In genomic region chr9:81737871-81738507, GRCh38 we compare ENCODE assay signal across 10 cellular contexts. TPM values are rescaled to one million over a fixed set of nuclear protein-coding genes. Genes with fewer than 3 reads are reported as not detected.
DNase-seq lines count a peak whose midpoint lies in the region; ATAC-seq and TF ChIP-seq lines count a peak whose summit lies in the region.
"Had no signal": no experiment of that assay in that cellular context is flagged by ENCODE, and none has a peak within 500 bp of the region (broad histone marks: within the 10 kb centered on the region; RNA-seq: fewer than 3 reads in every experiment).

No MANE protein-coding gene starts in this region.

- in situ Hi-C loops in GM13976 (cut with MboI; ENCODE audit: low sequenced_read_pairs, unreplicated experiment) = no loop called here

- peak overlapping the region; percentile 77 for H3K27ac Mint-ChIP-seq in dendritic cell treated with granulocyte-macrophage colony-stimulating factor and Interleukin-4, amounts not matched to agents 40 ng/mL and 50 ng/mL, for 4 days

- no peaks in the 10 kb centered on the region for H3K4me1 ChIP-seq in prostate gland (replicated peaks)

- 57% methylated on average over 6 of the region's 6 CpGs for WGBS in prostate gland

- TF ChIP-seq CTCF in prostate gland (IDR thresholded peaks at IDR 0.05) = no peak
- TF ChIP-seq CTCF in GM13976 (IDR thresholded peaks at IDR 0.05; ENCODE audit: borderline replicate concordance, control extremely low read depth, extremely low read depth, insufficient read depth, missing control alignments) = no peak

- ATAC-seq in GM18511 (IDR thresholded peaks at IDR 0.05; ENCODE audit: unreplicated experiment) (peak; percentile 71), GM18907 (IDR thresholded peaks at IDR 0.05; ENCODE audit: unreplicated experiment) (no peak)

- H3K4me3 Mint-ChIP-seq in dendritic cell treated with granulocyte-macrophage colony-stimulating factor and Interleukin-4, amounts not matched to agents 40 ng/mL and 50 ng/mL, for 4 days = no peak overlapping the region

- H3K27me3 Mint-ChIP-seq in dendritic cell treated with granulocyte-macrophage colony-stimulating factor and Interleukin-4, amounts not matched to agents 40 ng/mL and 50 ng/mL, for 4 days = no peaks in the 10 kb centered on the region

- peaks cover 9% of the 10 kb centered on the region for H3K9me3 Mint-ChIP-seq in dendritic cell treated with granulocyte-macrophage colony-stimulating factor and Interleukin-4, amounts not matched to agents 40 ng/mL and 50 ng/mL, for 4 days

- peak; percentile 59 to 74 for DNase-seq in Kasumi-1 (lab: John Stamatoyannopoulos, UW)
- DNase-seq in prostate gland (ENCODE audit: low spot score) = peak; percentile 31
- no peak for DNase-seq in NCI-H146 treated with DMSO at 0.1 percent for 48 hours (lab: John Stamatoyannopoulos, UW; ENCODE audit: unreplicated experiment)
- no peak for DNase-seq in retina
- no peak for DNase-seq in GM13976 (ENCODE audit: low spot score)

- peaks cover 23% of the 10 kb centered on the region for H3K4me1 Mint-ChIP-seq in dendritic cell treated with granulocyte-macrophage colony-stimulating factor and Interleukin-4, amounts not matched to agents 40 ng/mL and 50 ng/mL, for 4 days (ENCODE audit: low read depth)

- no peaks in the 10 kb centered on the region for H3K9me3 ChIP-seq in prostate gland

- intact Hi-C loops in dendritic cell treated with granulocyte-macrophage colony-stimulating factor and Interleukin-4, amounts not matched to agents 40 ng/mL and 50 ng/mL, for 4 days (cut with micrococcal nuclease) = loop anchor here (1.0 kb wide), 1 partner anchor 48 kb away; no protein-coding TSS in a partner anchor
- intact Hi-C loops in prostate gland (cut with DNase I) = no loop called here

- TF ChIP-seq POLR2A in prostate gland (IDR thresholded peaks at IDR 0.05) = no peak

- H3K4me3 ChIP-seq in prostate gland = no peak overlapping the region
- H3K4me3 ChIP-seq: dorsolateral prefrontal cortex, SK-N-MC had no signal

- H3K27ac ChIP-seq in prostate gland = no peak overlapping the region
- H3K27ac ChIP-seq: dorsolateral prefrontal cortex, SK-N-MC had no signal

- no peaks in the 10 kb centered on the region for H3K36me3 Mint-ChIP-seq in dendritic cell treated with granulocyte-macrophage colony-stimulating factor and Interleukin-4, amounts not matched to agents 40 ng/mL and 50 ng/mL, for 4 days (ENCODE audit: low read depth)

- H3K27me3 ChIP-seq in prostate gland (replicated peaks; ENCODE audit: insufficient read depth) = no peaks in the 10 kb centered on the region
- H3K27me3 ChIP-seq: dorsolateral prefrontal cortex had no signal

- H3K36me3 ChIP-seq in prostate gland = no peaks in the 10 kb centered on the region

RNA-seq across cellular contexts. Expression of gene TLE1, which starts 48.6 kb away (rescaled TPM):
- 10 to 100 TPM; 61.0 to 89.5 TPM for total RNA-seq in prostate gland

Comparison
In these comparisons a context has a peak if more than half of its experiments do, and no peak if none do; other contexts are left out.
1. DNase-seq: peak in Kasumi-1 (2 of 2) and prostate gland (single experiment); none in NCI-H146 treated with DMSO at 0.1 percent for 48 hours (single experiment), retina (single experiment) and GM13976 (single experiment).